1 cellular context compared by ENCODE assay signal in the genomic region with DNA sequence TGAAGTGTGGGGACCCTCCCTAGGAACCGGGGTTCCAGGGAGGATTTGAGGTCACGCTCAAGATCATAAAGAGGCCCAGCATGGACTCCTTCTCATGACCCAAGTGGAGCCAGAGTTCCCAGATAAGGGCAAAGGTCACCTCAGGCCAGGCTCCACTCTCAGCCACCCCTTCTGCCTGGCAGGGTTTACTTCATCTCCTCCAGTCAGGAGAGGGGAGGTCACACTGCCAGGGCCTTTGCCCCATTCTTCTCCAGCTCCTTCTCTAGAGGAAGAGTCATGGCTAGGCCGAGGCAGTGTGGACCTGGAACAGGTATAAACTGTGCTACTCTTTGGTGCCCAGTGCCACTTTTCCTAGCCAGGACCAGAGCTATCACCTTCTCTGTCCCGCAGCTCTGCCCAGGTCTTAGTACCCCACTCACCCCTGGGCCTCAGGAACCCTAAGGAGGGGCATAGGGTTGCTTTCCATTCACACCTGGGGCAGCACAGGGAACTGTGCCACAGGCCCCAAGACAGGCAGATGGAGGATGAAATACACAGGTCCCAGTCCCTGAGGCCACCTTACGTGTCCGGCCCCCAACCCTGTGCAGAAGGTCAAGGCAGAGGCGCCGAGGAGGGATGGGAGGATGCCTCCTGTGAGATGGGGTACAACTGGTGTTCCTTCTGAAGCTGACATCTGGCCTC.
TF ChIP-seq lines count a peak whose summit lies in the region.

No MANE protein-coding gene starts in this region.

TF ChIP-seq in HepG2, 621 proteins besides CTCF, POLR2A, EP300 and RAD21 (continued from another document and continues in another):
- TF ChIP-seq, protein P1, sequence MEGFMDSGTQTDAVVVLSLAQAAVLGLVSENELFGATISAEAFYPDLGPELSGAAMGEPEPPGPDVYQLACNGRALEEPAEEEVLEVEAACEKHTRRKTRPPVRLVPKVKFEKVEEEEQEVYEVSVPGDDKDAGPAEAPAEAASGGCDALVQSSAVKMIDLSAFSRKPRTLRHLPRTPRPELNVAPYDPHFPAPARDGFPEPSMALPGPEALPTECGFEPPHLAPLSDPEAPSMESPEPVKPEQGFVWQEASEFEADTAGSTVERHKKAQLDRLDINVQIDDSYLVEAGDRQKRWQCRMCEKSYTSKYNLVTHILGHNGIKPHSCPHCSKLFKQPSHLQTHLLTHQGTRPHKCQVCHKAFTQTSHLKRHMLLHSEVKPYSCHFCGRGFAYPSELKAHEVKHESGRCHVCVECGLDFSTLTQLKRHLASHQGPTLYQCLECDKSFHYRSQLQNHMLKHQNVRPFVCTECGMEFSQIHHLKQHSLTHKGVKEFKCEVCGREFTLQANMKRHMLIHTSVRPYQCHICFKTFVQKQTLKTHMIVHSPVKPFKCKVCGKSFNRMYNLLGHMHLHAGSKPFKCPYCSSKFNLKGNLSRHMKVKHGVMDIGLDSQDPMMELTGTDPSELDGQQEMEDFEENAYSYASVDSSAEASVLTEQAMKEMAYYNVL (CRISPR knock-in tag; IDR thresholded peaks at IDR 0.05; ENCODE audit: borderline replicate concordance), result no peak
- no peak for TF ChIP-seq SNAI1 (CRISPR knock-in tag; IDR thresholded peaks at IDR 0.05; ENCODE audit: borderline replicate concordance)
- TF ChIP-seq, protein P2, sequence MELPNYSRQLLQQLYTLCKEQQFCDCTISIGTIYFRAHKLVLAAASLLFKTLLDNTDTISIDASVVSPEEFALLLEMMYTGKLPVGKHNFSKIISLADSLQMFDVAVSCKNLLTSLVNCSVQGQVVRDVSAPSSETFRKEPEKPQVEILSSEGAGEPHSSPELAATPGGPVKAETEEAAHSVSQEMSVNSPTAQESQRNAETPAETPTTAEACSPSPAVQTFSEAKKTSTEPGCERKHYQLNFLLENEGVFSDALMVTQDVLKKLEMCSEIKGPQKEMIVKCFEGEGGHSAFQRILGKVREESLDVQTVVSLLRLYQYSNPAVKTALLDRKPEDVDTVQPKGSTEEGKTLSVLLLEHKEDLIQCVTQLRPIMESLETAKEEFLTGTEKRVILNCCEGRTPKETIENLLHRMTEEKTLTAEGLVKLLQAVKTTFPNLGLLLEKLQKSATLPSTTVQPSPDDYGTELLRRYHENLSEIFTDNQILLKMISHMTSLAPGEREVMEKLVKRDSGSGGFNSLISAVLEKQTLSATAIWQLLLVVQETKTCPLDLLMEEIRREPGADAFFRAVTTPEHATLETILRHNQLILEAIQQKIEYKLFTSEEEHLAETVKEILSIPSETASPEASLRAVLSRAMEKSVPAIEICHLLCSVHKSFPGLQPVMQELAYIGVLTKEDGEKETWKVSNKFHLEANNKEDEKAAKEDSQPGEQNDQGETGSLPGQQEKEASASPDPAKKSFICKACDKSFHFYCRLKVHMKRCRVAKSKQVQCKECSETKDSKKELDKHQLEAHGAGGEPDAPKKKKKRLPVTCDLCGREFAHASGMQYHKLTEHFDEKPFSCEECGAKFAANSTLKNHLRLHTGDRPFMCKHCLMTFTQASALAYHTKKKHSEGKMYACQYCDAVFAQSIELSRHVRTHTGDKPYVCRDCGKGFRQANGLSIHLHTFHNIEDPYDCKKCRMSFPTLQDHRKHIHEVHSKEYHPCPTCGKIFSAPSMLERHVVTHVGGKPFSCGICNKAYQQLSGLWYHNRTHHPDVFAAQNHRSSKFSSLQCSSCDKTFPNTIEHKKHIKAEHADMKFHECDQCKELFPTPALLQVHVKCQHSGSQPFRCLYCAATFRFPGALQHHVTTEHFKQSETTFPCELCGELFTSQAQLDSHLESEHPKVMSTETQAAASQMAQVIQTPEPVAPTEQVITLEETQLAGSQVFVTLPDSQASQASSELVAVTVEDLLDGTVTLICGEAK (IDR thresholded peaks at IDR 0.05), result no peak
- TF ChIP-seq, protein P2 (CRISPR knock-in tag; IDR thresholded peaks at IDR 0.05), result no peak
- no peak for TF ChIP-seq ZFP62 (CRISPR knock-in tag; IDR thresholded peaks at IDR 0.05)
- TF ChIP-seq ZNF724P (CRISPR knock-in tag; IDR thresholded peaks at IDR 0.05; ENCODE audit: borderline replicate concordance), result no peak
- peak; percentile 2 for TF ChIP-seq CBX1 (IDR thresholded peaks at IDR 0.05; ENCODE audit: low read depth)
- TF ChIP-seq ZNF260 (CRISPR knock-in tag; IDR thresholded peaks at IDR 0.05; ENCODE audit: borderline replicate concordance, low read depth), result no peak
- TF ChIP-seq, protein P3, sequence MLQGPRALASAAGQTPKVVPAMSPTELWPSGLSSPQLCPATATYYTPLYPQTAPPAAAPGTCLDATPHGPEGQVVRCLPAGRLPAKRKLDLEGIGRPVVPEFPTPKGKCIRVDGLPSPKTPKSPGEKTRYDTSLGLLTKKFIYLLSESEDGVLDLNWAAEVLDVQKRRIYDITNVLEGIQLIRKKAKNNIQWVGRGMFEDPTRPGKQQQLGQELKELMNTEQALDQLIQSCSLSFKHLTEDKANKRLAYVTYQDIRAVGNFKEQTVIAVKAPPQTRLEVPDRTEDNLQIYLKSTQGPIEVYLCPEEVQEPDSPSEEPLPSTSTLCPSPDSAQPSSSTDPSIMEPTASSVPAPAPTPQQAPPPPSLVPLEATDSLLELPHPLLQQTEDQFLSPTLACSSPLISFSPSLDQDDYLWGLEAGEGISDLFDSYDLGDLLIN (CRISPR knock-in tag; IDR thresholded peaks at IDR 0.05; ENCODE audit: borderline replicate concordance), result 0 out of 2 replicates have a peak, but pooled peaks have one; percentile 75
- TF ChIP-seq, protein P4, sequence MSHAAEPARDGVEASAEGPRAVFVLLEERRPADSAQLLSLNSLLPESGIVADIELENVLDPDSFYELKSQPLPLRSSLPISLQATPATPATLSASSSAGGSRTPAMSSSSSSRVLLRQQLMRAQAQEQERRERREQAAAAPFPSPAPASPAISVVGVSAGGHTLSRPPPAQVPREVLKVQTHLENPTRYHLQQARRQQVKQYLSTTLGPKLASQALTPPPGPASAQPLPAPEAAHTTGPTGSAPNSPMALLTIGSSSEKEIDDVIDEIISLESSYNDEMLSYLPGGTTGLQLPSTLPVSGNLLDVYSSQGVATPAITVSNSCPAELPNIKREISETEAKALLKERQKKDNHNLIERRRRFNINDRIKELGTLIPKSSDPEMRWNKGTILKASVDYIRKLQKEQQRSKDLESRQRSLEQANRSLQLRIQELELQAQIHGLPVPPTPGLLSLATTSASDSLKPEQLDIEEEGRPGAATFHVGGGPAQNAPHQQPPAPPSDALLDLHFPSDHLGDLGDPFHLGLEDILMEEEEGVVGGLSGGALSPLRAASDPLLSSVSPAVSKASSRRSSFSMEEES (CRISPR knock-in tag; IDR thresholded peaks at IDR 0.05), result no peak
- TF ChIP-seq ZNF629 (CRISPR knock-in tag; conservative IDR thresholded peaks at IDR 0.05), result no peak
- no peak for TF ChIP-seq YY1 (IDR thresholded peaks at IDR 0.05; ENCODE audit: insufficient read depth, insufficient replicate concordance, low read depth, low read length)
- TF ChIP-seq PHF20 (CRISPR knock-in tag; IDR thresholded peaks at IDR 0.05), result 0 out of 2 replicates have a peak, but pooled peaks have one; percentile 7
- peak; percentile 83; the same call in 1 of the 2 replicates for TF ChIP-seq KLF13 (CRISPR knock-in tag; IDR thresholded peaks at IDR 0.05)
- TF ChIP-seq RCOR2 (CRISPR knock-in tag; IDR thresholded peaks at IDR 0.05), result 0 out of 2 replicates have a peak, but pooled peaks have one; percentile 22
- no peak for TF ChIP-seq KMT2B (CRISPR knock-in tag; IDR thresholded peaks at IDR 0.05)
- TF ChIP-seq ZBTB1 (CRISPR knock-in tag; IDR thresholded peaks at IDR 0.05; ENCODE audit: borderline replicate concordance), result 0 out of 2 replicates have a peak, but pooled peaks have one; percentile 34
- TF ChIP-seq, protein P5, sequence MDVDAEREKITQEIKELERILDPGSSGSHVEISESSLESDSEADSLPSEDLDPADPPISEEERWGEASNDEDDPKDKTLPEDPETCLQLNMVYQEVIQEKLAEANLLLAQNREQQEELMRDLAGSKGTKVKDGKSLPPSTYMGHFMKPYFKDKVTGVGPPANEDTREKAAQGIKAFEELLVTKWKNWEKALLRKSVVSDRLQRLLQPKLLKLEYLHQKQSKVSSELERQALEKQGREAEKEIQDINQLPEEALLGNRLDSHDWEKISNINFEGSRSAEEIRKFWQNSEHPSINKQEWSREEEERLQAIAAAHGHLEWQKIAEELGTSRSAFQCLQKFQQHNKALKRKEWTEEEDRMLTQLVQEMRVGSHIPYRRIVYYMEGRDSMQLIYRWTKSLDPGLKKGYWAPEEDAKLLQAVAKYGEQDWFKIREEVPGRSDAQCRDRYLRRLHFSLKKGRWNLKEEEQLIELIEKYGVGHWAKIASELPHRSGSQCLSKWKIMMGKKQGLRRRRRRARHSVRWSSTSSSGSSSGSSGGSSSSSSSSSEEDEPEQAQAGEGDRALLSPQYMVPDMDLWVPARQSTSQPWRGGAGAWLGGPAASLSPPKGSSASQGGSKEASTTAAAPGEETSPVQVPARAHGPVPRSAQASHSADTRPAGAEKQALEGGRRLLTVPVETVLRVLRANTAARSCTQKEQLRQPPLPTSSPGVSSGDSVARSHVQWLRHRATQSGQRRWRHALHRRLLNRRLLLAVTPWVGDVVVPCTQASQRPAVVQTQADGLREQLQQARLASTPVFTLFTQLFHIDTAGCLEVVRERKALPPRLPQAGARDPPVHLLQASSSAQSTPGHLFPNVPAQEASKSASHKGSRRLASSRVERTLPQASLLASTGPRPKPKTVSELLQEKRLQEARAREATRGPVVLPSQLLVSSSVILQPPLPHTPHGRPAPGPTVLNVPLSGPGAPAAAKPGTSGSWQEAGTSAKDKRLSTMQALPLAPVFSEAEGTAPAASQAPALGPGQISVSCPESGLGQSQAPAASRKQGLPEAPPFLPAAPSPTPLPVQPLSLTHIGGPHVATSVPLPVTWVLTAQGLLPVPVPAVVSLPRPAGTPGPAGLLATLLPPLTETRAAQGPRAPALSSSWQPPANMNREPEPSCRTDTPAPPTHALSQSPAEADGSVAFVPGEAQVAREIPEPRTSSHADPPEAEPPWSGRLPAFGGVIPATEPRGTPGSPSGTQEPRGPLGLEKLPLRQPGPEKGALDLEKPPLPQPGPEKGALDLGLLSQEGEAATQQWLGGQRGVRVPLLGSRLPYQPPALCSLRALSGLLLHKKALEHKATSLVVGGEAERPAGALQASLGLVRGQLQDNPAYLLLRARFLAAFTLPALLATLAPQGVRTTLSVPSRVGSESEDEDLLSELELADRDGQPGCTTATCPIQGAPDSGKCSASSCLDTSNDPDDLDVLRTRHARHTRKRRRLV (CRISPR knock-in tag; IDR thresholded peaks at IDR 0.05), result no peak
- no peak for TF ChIP-seq SRF (IDR thresholded peaks at IDR 0.05; ENCODE audit: low read depth, low read length)
- TF ChIP-seq ZNF33B (CRISPR knock-in tag; IDR thresholded peaks at IDR 0.05), result no peak
- TF ChIP-seq JDP2 (CRISPR knock-in tag; IDR thresholded peaks at IDR 0.05; ENCODE audit: borderline replicate concordance), result no peak
- no peak for TF ChIP-seq ZNF841 (CRISPR knock-in tag; IDR thresholded peaks at IDR 0.05; ENCODE audit: borderline replicate concordance)
- TF ChIP-seq NBN (conservative IDR thresholded peaks at IDR 0.05), result no peak
- no peak for TF ChIP-seq ELF3 (CRISPR knock-in tag; IDR thresholded peaks at IDR 0.05)
- TF ChIP-seq, protein P6, sequence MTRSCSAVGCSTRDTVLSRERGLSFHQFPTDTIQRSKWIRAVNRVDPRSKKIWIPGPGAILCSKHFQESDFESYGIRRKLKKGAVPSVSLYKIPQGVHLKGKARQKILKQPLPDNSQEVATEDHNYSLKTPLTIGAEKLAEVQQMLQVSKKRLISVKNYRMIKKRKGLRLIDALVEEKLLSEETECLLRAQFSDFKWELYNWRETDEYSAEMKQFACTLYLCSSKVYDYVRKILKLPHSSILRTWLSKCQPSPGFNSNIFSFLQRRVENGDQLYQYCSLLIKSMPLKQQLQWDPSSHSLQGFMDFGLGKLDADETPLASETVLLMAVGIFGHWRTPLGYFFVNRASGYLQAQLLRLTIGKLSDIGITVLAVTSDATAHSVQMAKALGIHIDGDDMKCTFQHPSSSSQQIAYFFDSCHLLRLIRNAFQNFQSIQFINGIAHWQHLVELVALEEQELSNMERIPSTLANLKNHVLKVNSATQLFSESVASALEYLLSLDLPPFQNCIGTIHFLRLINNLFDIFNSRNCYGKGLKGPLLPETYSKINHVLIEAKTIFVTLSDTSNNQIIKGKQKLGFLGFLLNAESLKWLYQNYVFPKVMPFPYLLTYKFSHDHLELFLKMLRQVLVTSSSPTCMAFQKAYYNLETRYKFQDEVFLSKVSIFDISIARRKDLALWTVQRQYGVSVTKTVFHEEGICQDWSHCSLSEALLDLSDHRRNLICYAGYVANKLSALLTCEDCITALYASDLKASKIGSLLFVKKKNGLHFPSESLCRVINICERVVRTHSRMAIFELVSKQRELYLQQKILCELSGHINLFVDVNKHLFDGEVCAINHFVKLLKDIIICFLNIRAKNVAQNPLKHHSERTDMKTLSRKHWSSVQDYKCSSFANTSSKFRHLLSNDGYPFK (CRISPR knock-in tag; IDR thresholded peaks at IDR 0.05; ENCODE audit: borderline replicate concordance), result no peak
- TF ChIP-seq ZNF501 (CRISPR knock-in tag; IDR thresholded peaks at IDR 0.05), result peak; percentile 45; the same call in 1 of the 2 replicates
- TF ChIP-seq ELF4 (CRISPR knock-in tag; IDR thresholded peaks at IDR 0.05; ENCODE audit: borderline replicate concordance), result no peak
- TF ChIP-seq, protein P7, sequence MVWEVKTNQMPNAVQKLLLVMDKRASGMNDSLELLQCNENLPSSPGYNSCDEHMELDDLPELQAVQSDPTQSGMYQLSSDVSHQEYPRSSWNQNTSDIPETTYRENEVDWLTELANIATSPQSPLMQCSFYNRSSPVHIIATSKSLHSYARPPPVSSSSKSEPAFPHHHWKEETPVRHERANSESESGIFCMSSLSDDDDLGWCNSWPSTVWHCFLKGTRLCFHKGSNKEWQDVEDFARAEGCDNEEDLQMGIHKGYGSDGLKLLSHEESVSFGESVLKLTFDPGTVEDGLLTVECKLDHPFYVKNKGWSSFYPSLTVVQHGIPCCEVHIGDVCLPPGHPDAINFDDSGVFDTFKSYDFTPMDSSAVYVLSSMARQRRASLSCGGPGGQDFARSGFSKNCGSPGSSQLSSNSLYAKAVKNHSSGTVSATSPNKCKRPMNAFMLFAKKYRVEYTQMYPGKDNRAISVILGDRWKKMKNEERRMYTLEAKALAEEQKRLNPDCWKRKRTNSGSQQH (CRISPR knock-in tag; IDR thresholded peaks at IDR 0.05; ENCODE audit: low read depth), result no peak
